8 cellular contexts compared by ENCODE assay signal in genomic region chr2:203535784-203536590, GRCh38. TPM values are rescaled to one million over a fixed set of nuclear protein-coding genes. Genes with fewer than 3 reads are reported as not detected.
DNase-seq lines count a peak whose midpoint lies in the region.

No MANE protein-coding gene starts in this region.

- H3K36me3 Mint-ChIP-seq in activated T-cell treated with anti-CD3 and anti-CD28 coated beads, Interleukin-2, amount 50 U/mL, for 24 hours (ENCODE audit: low read depth): peaks cover 2% of the 10 kb centered on the region
- H3K36me3 Mint-ChIP-seq in activated naive CD8-positive, alpha-beta T cell treated with anti-CD3 and anti-CD28 coated beads for 36 hours: peaks cover 4% of the 10 kb centered on the region

- H3K4me1 Mint-ChIP-seq in activated T-cell treated with anti-CD3 and anti-CD28 coated beads, Interleukin-2, amount 50 U/mL, for 24 hours (ENCODE audit: low read depth): peaks cover 34% of the 10 kb centered on the region
- peaks cover 21% of the 10 kb centered on the region for H3K4me1 Mint-ChIP-seq in activated naive CD8-positive, alpha-beta T cell treated with anti-CD3 and anti-CD28 coated beads for 36 hours

- H3K9ac ChIP-seq in iPS-18a (ENCODE audit: low read length) (peak overlapping the region; percentile 51), stomach smooth muscle (ENCODE audit: low read length in 2 of 2) (peak overlapping the region; percentile 89)

- H3K4me3 ChIP-seq in iPS-18a (ENCODE audit: low read length) (peak overlapping the region; percentile 57), stomach smooth muscle (ENCODE audit: low read length in 2 of 2) (peak overlapping the region; percentile 85 to 86)

- H3K4me1 ChIP-seq in iPS-18a (ENCODE audit: control insufficient read depth, low read depth, low read length): peaks cover 15% of the 10 kb centered on the region
- peaks cover 10% of the 10 kb centered on the region for H3K4me1 ChIP-seq in stomach smooth muscle (ENCODE audit: control insufficient read depth, insufficient read depth, low read length)

- H3K27me3 Mint-ChIP-seq in activated T-cell treated with anti-CD3 and anti-CD28 coated beads, Interleukin-2, amount 50 U/mL, for 24 hours: peaks cover 21% of the 10 kb centered on the region
- H3K27me3 Mint-ChIP-seq in activated naive CD8-positive, alpha-beta T cell treated with anti-CD3 and anti-CD28 coated beads for 36 hours: peaks cover 33% of the 10 kb centered on the region

- no peak overlapping the region for H3K27ac ChIP-seq in iPS-18a (ENCODE audit: low read length)
- peak overlapping the region; percentile 69 for H3K27ac ChIP-seq in stomach smooth muscle (ENCODE audit: low read length)

- H3K27ac Mint-ChIP-seq in activated T-cell treated with anti-CD3 and anti-CD28 coated beads, Interleukin-2, amount 50 U/mL, for 24 hours: peak overlapping the region; percentile 84
- H3K27ac Mint-ChIP-seq in activated naive CD8-positive, alpha-beta T cell treated with anti-CD3 and anti-CD28 coated beads for 36 hours: peak overlapping the region; percentile 56

- H3K27me3 ChIP-seq in iPS-18a (ENCODE audit: control insufficient read depth, insufficient read depth, low read length) (peaks cover 17% of the 10 kb centered on the region), stomach smooth muscle (ENCODE audit: control insufficient read depth in 1 of 2, insufficient read depth in 2 of 2, low read length in 2 of 2) (no peaks in the 10 kb centered on the region)

- H3K9me3 Mint-ChIP-seq in activated T-cell treated with anti-CD3 and anti-CD28 coated beads, Interleukin-2, amount 50 U/mL, for 24 hours: peaks cover 14% of the 10 kb centered on the region
- peaks cover 23% of the 10 kb centered on the region for H3K9me3 Mint-ChIP-seq in activated naive CD8-positive, alpha-beta T cell treated with anti-CD3 and anti-CD28 coated beads for 36 hours

- DNase-seq in activated T-cell treated with anti-CD3 and anti-CD28 coated beads, Interleukin-2, amount 50 U/mL, for 24 hours: no peak
- DNase-seq in activated T-cell treated with anti-CD3 and anti-CD28 coated beads, Interleukin-2, amount 50 U/mL, for 48 hours: no peak
- DNase-seq in activated naive CD8-positive, alpha-beta T cell treated with anti-CD3 and anti-CD28 coated beads for 36 hours: no peak
- DNase-seq in NCI-H526 (lab: John Stamatoyannopoulos, UW) (no peak), T-helper 9 cell (no peak), GOT3 (lab: John Stamatoyannopoulos, UW) (no peak)

- H3K36me3 ChIP-seq in iPS-18a (ENCODE audit: control insufficient read depth, low read depth, low read length) (no peaks in the 10 kb centered on the region), stomach smooth muscle (ENCODE audit: control insufficient read depth in 2 of 2, insufficient read depth in 2 of 2, low read length in 2 of 2) (no peaks in the 10 kb centered on the region)

- peak overlapping the region; percentile 77 for H3K4me3 Mint-ChIP-seq in activated T-cell treated with anti-CD3 and anti-CD28 coated beads, Interleukin-2, amount 50 U/mL, for 24 hours
- peak overlapping the region; percentile 79 for H3K4me3 Mint-ChIP-seq in activated naive CD8-positive, alpha-beta T cell treated with anti-CD3 and anti-CD28 coated beads for 36 hours

- H3K9me3 ChIP-seq in iPS-18a (ENCODE audit: control insufficient read depth, low read depth, low read length): no peaks in the 10 kb centered on the region
- H3K9me3 ChIP-seq in stomach smooth muscle (ENCODE audit: control insufficient read depth in 2 of 2, low read length in 2 of 2): no peaks in the 10 kb centered on the region

RNA-seq across cellular contexts. Expression of gene RAPH1, which starts 0.9 kb away (rescaled TPM):
- total RNA-seq in activated naive CD8-positive, alpha-beta T cell treated with anti-CD3 and anti-CD28 coated beads for 36 hours: 1 to 10 TPM; 1.9 to 2.3 TPM
